8 cellular contexts compared by ENCODE assay signal in the genomic region with DNA sequence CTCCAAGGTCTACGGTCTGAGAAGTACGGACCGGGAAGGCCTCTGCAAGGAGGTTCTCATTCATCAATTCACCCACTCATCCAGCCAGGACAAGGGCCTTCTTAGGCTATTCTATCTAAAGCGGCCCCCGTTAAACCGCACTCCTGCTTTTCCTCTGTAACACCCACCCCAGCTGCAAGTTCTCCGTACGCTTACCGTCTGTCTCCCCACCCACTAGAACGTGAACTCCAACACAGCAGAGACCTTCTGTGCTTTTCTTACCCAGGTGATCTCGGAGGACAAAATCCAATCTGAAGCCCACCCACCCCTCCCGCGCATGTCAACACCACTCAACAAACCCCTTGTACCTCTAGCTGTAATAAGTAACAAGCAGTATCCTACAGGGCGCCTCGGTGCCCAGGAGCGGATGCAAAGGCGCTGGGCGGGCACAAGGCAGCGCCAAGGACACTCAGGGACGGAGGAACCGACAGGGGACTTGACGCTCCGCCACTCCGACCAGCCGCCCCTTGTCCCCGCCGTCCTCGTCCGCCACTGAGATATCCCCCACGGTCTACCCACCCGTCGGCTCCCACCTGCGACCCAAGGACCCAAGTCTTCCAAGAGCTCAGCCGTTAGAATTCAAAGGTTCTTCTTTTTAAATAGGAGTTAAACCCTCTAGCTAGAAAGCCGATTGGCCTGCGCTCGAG. TPM values are rescaled to one million over a fixed set of nuclear protein-coding genes. Genes with fewer than 3 reads are reported as not detected.
A peak's percentile ranks its signal among the peaks of the same experiment; 100 is the strongest.
DNase-seq lines count a peak whose midpoint lies in the region; ATAC-seq and TF ChIP-seq lines count a peak whose summit lies in the region.

A gene (minus strand): TSS at position 620 of the 686 bp plus-strand sequence. CDS start 4,018 bp downstream, outside the sequence.

- H2BK15ac ChIP-seq in mesenchymal stem cell (ENCODE audit: low read depth, poor library complexity, severe bottlenecking) = no peak within 1 kb of the TSS

- TF ChIP-seq CTCF in LNCaP clone FGC (IDR thresholded peaks at IDR 0.05; ENCODE audit: control insufficient read depth, extremely low read depth, insufficient read depth) (no peak), chondrocyte (IDR thresholded peaks at IDR 0.05) (peak; percentile 22)

- H3K27ac Mint-ChIP-seq in chondrocyte (ENCODE audit: unreplicated experiment) = peak within 1 kb of the TSS; percentile 58

- no peak within 1 kb of the TSS for H2BK120ac ChIP-seq in mesenchymal stem cell (ENCODE audit: low read depth, low read length)

- H2AFZ ChIP-seq in mesenchymal stem cell (ENCODE audit: low read depth, low read length) = peak within 1 kb of the TSS; percentile 39

- peak within 1 kb of the TSS; percentile 97 for H3K9ac ChIP-seq in mesenchymal stem cell (ENCODE audit: low read length)

- DNase-seq in LNCaP clone FGC (ENCODE audit: low read depth) (no peak), chondrocyte (ENCODE audit: low spot score) (no peak), mesenchymal stem cell (peak; percentile 42), HuH-7 (ENCODE audit: low spot score) (no peak), NCI-H1930 (lab: John Stamatoyannopoulos, UW) (no peak), NCI-H526 treated with DMSO at 0.1 percent for 48 hours (lab: John Stamatoyannopoulos, UW) (no peak)

- H3K4me1 Mint-ChIP-seq in chondrocyte (ENCODE audit: low read depth) = peaks cover 12% of the 10 kb centered on the region

- H3K4me1 ChIP-seq in mesenchymal stem cell (ENCODE audit: control insufficient read depth, insufficient read depth, low read depth, low read length) = peaks cover 3% of the 10 kb centered on the region

- ATAC-seq in GM18502 (IDR thresholded peaks at IDR 0.05; ENCODE audit: poor library complexity, unreplicated experiment) = peak; percentile 42
- peak; percentile 35 for ATAC-seq in GM21723 (IDR thresholded peaks at IDR 0.05; ENCODE audit: unreplicated experiment)

- H3K36me3 Mint-ChIP-seq in chondrocyte (ENCODE audit: low read depth) = peaks cover 2% of the 10 kb centered on the region

- peak within 1 kb of the TSS; percentile 84 for H3K4me2 ChIP-seq in mesenchymal stem cell (ENCODE audit: low read length, poor library complexity, severe bottlenecking)

- no peak within 1 kb of the TSS for H3K4me3 Mint-ChIP-seq in chondrocyte (ENCODE audit: unreplicated experiment)

- H3K79me1 ChIP-seq in mesenchymal stem cell (replicated peaks; ENCODE audit: low read length, poor library complexity, severe bottlenecking) = peaks cover 23% of the 10 kb centered on the region

- H3K4me3 ChIP-seq in LNCaP clone FGC (ENCODE audit: low read depth, low read length) (peak within 1 kb of the TSS; percentile 90), mesenchymal stem cell (ENCODE audit: insufficient read depth in 1 of 2, low read depth in 1 of 2, low read length in 2 of 2) (peak within 1 kb of the TSS; percentile 78 to 96)

- H3K4ac ChIP-seq in mesenchymal stem cell (ENCODE audit: low read depth in 1 of 2, low read length in 2 of 2) = peak within 1 kb of the TSS; percentile 57 to 86

- under 1% methylated on average over 37 of the region's 37 CpGs for WGBS in mesenchymal stem cell

- no peaks in the 10 kb centered on the region for H3K9me3 Mint-ChIP-seq in chondrocyte (ENCODE audit: low read depth)

- H3K27ac ChIP-seq in mesenchymal stem cell (ENCODE audit: low read length, poor library complexity, severe bottlenecking) = peak within 1 kb of the TSS; percentile 91

- no peaks in the 10 kb centered on the region for H3K27me3 ChIP-seq in mesenchymal stem cell (ENCODE audit: control insufficient read depth in 1 of 2, insufficient read depth in 1 of 2, low read length in 2 of 2)

- no peak within 1 kb of the TSS for H2BK12ac ChIP-seq in mesenchymal stem cell (ENCODE audit: low read length in 2 of 2)

- H3K14ac ChIP-seq in mesenchymal stem cell (ENCODE audit: low read length in 2 of 2) = peak within 1 kb of the TSS in 1 of 2 experiments; percentile 79

- H3K27me3 Mint-ChIP-seq in chondrocyte (ENCODE audit: low read depth) = no peaks in the 10 kb centered on the region

- peak within 1 kb of the TSS; percentile 74 for H4K8ac ChIP-seq in mesenchymal stem cell (ENCODE audit: low read length)

- H2AK5ac ChIP-seq in mesenchymal stem cell (ENCODE audit: low read length, severe bottlenecking) = no peak within 1 kb of the TSS

- peak within 1 kb of the TSS; percentile 5 for H4K91ac ChIP-seq in mesenchymal stem cell (ENCODE audit: low read length)

- H3K23ac ChIP-seq in mesenchymal stem cell (ENCODE audit: low read length in 2 of 2) = no peak within 1 kb of the TSS

- peaks cover 14 to 33% of the 10 kb centered on the region in 2 experiments for H3K36me3 ChIP-seq in mesenchymal stem cell (ENCODE audit: control insufficient read depth in 1 of 2, insufficient read depth in 2 of 2, low read depth in 1 of 2, low read length in 2 of 2)

- peak within 1 kb of the TSS; percentile 46 for H2BK5ac ChIP-seq in mesenchymal stem cell (ENCODE audit: low read depth, low read length, poor library complexity, severe bottlenecking)

- peak within 1 kb of the TSS; percentile 26 to 95 for H3K18ac ChIP-seq in mesenchymal stem cell (ENCODE audit: low read depth in 1 of 2, low read length in 2 of 2)

- H3K9me3 ChIP-seq in mesenchymal stem cell (ENCODE audit: control insufficient read depth, low read length) = no peaks in the 10 kb centered on the region

RNA-seq across cellular contexts. Expression of the gene that starts here (rescaled TPM):
- 8.7 to 10.5 TPM (median 9.6 TPM) in 3 replicates for total RNA-seq in chondrocyte
- polyA plus RNA-seq in mesenchymal stem cell (2013, experiment 1 of 2) = 13.9 TPM
- polyA plus RNA-seq in mesenchymal stem cell (2013, experiment 2 of 2) = 13.9 TPM
